ENCODE assay signal across 14 cellular contexts in genomic region chr9:136404801-136405136, GRCh38. TPM values are rescaled to one million over a fixed set of nuclear protein-coding genes. Genes with fewer than 3 reads are reported as not detected.
DNase-seq lines count a peak whose midpoint lies in the region; ATAC-seq and TF ChIP-seq lines count a peak whose summit lies in the region.
"Had no signal": no experiment of that assay in that cellular context is flagged by ENCODE, and none has a peak within 500 bp of the region (broad histone marks: within the 10 kb centered on the region; RNA-seq: fewer than 3 reads in every experiment).

No MANE protein-coding gene starts in this region.

- H3K36me3 Mint-ChIP-seq in activated naive CD4-positive, alpha-beta T cell treated with anti-CD3 and anti-CD28 coated beads for 36 hours (ENCODE audit: low read depth), result peaks cover 60% of the 10 kb centered on the region
- H3K36me3 Mint-ChIP-seq in T-cell (peaks cover 16% of the 10 kb centered on the region), chondrocyte (ENCODE audit: low read depth) (peaks cover 22% of the 10 kb centered on the region)

- TF ChIP-seq CTCF in chondrocyte (IDR thresholded peaks at IDR 0.05), result no peak

- H3K27ac Mint-ChIP-seq in activated naive CD4-positive, alpha-beta T cell treated with anti-CD3 and anti-CD28 coated beads for 36 hours, result peak overlapping the region; percentile 98
- H3K27ac Mint-ChIP-seq in T-cell (peak overlapping the region; percentile 88 to 93), chondrocyte (ENCODE audit: unreplicated experiment) (no peak overlapping the region)

- H3K27me3 Mint-ChIP-seq in activated naive CD4-positive, alpha-beta T cell treated with anti-CD3 and anti-CD28 coated beads for 36 hours (ENCODE audit: low read depth), result no peaks in the 10 kb centered on the region
- H3K27me3 Mint-ChIP-seq in T-cell (no peaks in the 10 kb centered on the region), chondrocyte (ENCODE audit: low read depth) (no peaks in the 10 kb centered on the region)

- ATAC-seq in T-cell (replicated peaks in 1 of 4) (no peak), GM21390 (IDR thresholded peaks at IDR 0.05; ENCODE audit: unreplicated experiment) (no peak), GM19395 (IDR thresholded peaks at IDR 0.05; ENCODE audit: unreplicated experiment) (no peak)

- peak overlapping the region; percentile 60 for H3K4me3 Mint-ChIP-seq in activated naive CD4-positive, alpha-beta T cell treated with anti-CD3 and anti-CD28 coated beads for 36 hours
- H3K4me3 Mint-ChIP-seq in T-cell (peak overlapping the region in 2 of 3 donors; percentile 24 to 77), chondrocyte (ENCODE audit: unreplicated experiment) (no peak overlapping the region)

- peaks cover 76% of the 10 kb centered on the region for H3K4me1 Mint-ChIP-seq in activated naive CD4-positive, alpha-beta T cell treated with anti-CD3 and anti-CD28 coated beads for 36 hours (ENCODE audit: low read depth)
- H3K4me1 Mint-ChIP-seq in T-cell (peaks cover 51 to 70% (median 51%) of the 10 kb centered on the region in 3 donors), chondrocyte (ENCODE audit: low read depth) (peaks cover 16% of the 10 kb centered on the region)

- no peaks in the 10 kb centered on the region for H3K9me3 Mint-ChIP-seq in activated naive CD4-positive, alpha-beta T cell treated with anti-CD3 and anti-CD28 coated beads for 36 hours
- H3K9me3 Mint-ChIP-seq in T-cell, result no peaks in the 10 kb centered on the region
- H3K9me3 Mint-ChIP-seq in chondrocyte (ENCODE audit: low read depth), result no peaks in the 10 kb centered on the region

- no peak for DNase-seq in activated naive CD4-positive, alpha-beta T cell treated with anti-CD3 and anti-CD28 coated beads for 36 hours
- DNase-seq in activated naive CD4-positive, alpha-beta T cell (lab: John Stamatoyannopoulos, UW), result no peak
- DNase-seq in T-cell (no peak), chondrocyte (ENCODE audit: low spot score) (peak; percentile 81), NCI-H1092 treated with DMSO at 0.1 percent for 48 hours (lab: John Stamatoyannopoulos, UW) (no peak), hippocampal formation (lab: John Stamatoyannopoulos, UW) (no peak)
- DNase-seq: DMS153, GM23248, mammary epithelial cell, MG63, NCI-H774, trophoblast cell had no signal

- intact Hi-C loops in activated naive CD4-positive, alpha-beta T cell treated with anti-CD3 and anti-CD28 coated beads for 36 hours (cut with micrococcal nuclease), result loop anchor here (1.0 to 5.0 kb wide), 8 partner anchors 34 to 683 kb away; partner anchors contain the start of genes CAMSAP1, INPP5E, MAN1B1 and QSOX2

- POLR2A ChIA-PET in T-cell (lab: Charles Lee), result no interaction called here

- CTCF ChIA-PET in activated naive CD4-positive, alpha-beta T cell treated with anti-CD3 and anti-CD28 coated beads for 36 hours (lab: Charles Lee), result no interaction called here
- CTCF ChIA-PET in T-cell (lab: Charles Lee), result no interaction called here

RNA-seq across cellular contexts. Expression of gene SNAPC4, which starts 4.8 kb away (rescaled TPM):
- 10 to 100 TPM; 12.3 to 14.1 TPM for total RNA-seq in activated naive CD4-positive, alpha-beta T cell treated with anti-CD3 and anti-CD28 coated beads for 36 hours
- 10 to 100 TPM; 10.5 to 15.7 (median 13.3) TPM for total RNA-seq in T-cell
- 7.6 to 8.4 TPM (median 7.9 TPM) in 3 replicates for total RNA-seq in chondrocyte

RNA-seq across cellular contexts. Expression of gene ENTR1, which starts 5.6 kb away (rescaled TPM):
- 10 to 100 TPM; 85.7 to 91.6 TPM for total RNA-seq in activated naive CD4-positive, alpha-beta T cell treated with anti-CD3 and anti-CD28 coated beads for 36 hours
- 100 to 1,000 TPM in 1 of 5 donors, 10 to 100 TPM in 4; 57.7 to 103 (median 95.6) TPM for total RNA-seq in T-cell
- total RNA-seq in chondrocyte, result 49.6 to 52.9 TPM (median 52.5 TPM) in 3 replicates

RNA-seq across cellular contexts. Expression of gene PMPCA, which starts 5.7 kb away (rescaled TPM):
- total RNA-seq in activated naive CD4-positive, alpha-beta T cell treated with anti-CD3 and anti-CD28 coated beads for 36 hours, result 10 to 100 TPM; 69.2 to 73.7 TPM
- 10 to 100 TPM; 55.8 to 81.9 (median 65.7) TPM for total RNA-seq in T-cell
- total RNA-seq in chondrocyte, result 42.5 to 64.8 TPM (median 43.9 TPM) in 3 replicates

RNA-seq across cellular contexts. Expression of gene CARD9, which starts 31.3 kb away (rescaled TPM):
- total RNA-seq in activated naive CD4-positive, alpha-beta T cell treated with anti-CD3 and anti-CD28 coated beads for 36 hours, result under 1 TPM; 0.12 to 0.22 TPM
- total RNA-seq in T-cell (1 to 10 TPM in 1 of 5 donors, under 1 TPM in 4; 0.43 to 1.4 (median 0.76) TPM), chondrocyte (0.22 to 2.4 TPM (median 1.9 TPM) in 3 replicates)

RNA-seq across cellular contexts. Expression of gene INPP5E, which starts 34.9 kb away (rescaled TPM):
- total RNA-seq in activated naive CD4-positive, alpha-beta T cell treated with anti-CD3 and anti-CD28 coated beads for 36 hours, result 10 to 100 TPM; 13.9 to 14.8 TPM
- total RNA-seq in T-cell (10 to 100 TPM; 16.5 to 35.5 (median 31.8) TPM), chondrocyte (12.9 to 14.1 TPM (median 13.2 TPM) in 3 replicates)
